In the genomic region with DNA sequence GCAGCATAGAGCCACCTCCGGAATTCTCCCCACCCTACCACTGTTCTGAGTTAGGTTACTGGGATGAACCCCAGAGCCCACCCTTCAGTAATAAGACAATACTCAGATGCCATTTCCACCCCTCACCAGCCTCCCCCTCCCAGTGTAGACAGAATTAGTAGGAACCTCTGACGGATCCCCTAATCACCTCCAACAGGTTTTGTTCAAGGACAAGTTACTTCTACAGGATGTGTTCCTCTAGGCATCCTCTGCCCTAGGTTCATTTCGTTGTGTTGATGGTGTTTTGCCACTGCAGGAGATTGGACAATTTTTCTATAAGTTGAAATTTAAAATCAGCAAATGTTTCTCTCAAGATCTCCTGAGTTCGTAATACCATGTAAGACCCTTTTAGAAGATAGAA, we compare ENCODE assay signal across 17 cellular contexts. TPM values are rescaled to one million over a fixed set of nuclear protein-coding genes. Genes with fewer than 3 reads are reported as not detected.
A peak's percentile ranks its signal among the peaks of the same experiment; 100 is the strongest.
DNase-seq lines count a peak whose midpoint lies in the region; ATAC-seq, FAIRE-seq and TF ChIP-seq lines count a peak whose summit lies in the region.
"Had no signal": no experiment of that assay in that cellular context is flagged by ENCODE, and none has a peak within 500 bp of the region (broad histone marks: within the 10 kb centered on the region; RNA-seq: fewer than 3 reads in every experiment).

No MANE protein-coding gene starts in this region.

- POLR2A ChIA-PET in A549 (lab: Yijun Ruan, JAX), result no interaction called here
- POLR2A ChIA-PET in CD4-positive, alpha-beta memory T cell (lab: Charles Lee; ENCODE audit: partially characterized antibody), result no interaction called here

- TF ChIP-seq POLR2A in A549 (IDR thresholded peaks at IDR 0.05; ENCODE audit: low read length), result no peak

- H3K27ac Mint-ChIP-seq in CD4-positive, alpha-beta memory T cell, result peak overlapping the region in 5 of 7 donors; percentile 1 to 90 (median 44)
- H3K27ac Mint-ChIP-seq in naive B cell, result peak overlapping the region; percentile 99 to 100 (median 100)

- WGBS in A549 (ENCODE audit: missing lambda C conversion rate), result 57% methylated on average over 4 of the region's 4 CpGs

- H3K9me3 Mint-ChIP-seq in CD4-positive, alpha-beta memory T cell, result peaks cover 0 to 3% (median 0%) of the 10 kb centered on the region in 8 donors
- peaks cover 0 to 2% (median 0%) of the 10 kb centered on the region in 7 donors for H3K9me3 Mint-ChIP-seq in naive B cell

- no peak for FAIRE-seq in A549 (lab: Jason Lieb, UNC)
- FAIRE-seq: HTR-8/SVneo had no signal

- TF ChIP-seq CTCF in A549 (IDR thresholded peaks at IDR 0.05), result no peak
- TF ChIP-seq CTCF in SU-DHL-6 (IDR thresholded peaks at IDR 0.05; ENCODE audit: insufficient read depth, low read length, poor library complexity, severe bottlenecking), result no peak

- DNase-seq in A549 (ENCODE audit: low read depth in 1 of 2, low spot score in 1 of 2), result no peak
- DNase-seq in CD4-positive, alpha-beta memory T cell, result no peak
- no peak for DNase-seq in naive B cell
- no peak for DNase-seq in activated CD4-positive, alpha-beta T cell treated with anti-CD3 and anti-CD28 coated beads for 48 hours
- DNase-seq in epidermal melanocyte (ENCODE audit: insufficient read length, low spot score), result no peak
- DNase-seq in activated effector memory CD4-positive, alpha-beta T cell treated with anti-CD3 and anti-CD28 coated beads, Interleukin-2, amount 50 U/mL, for 16 hours, result no peak
- DNase-seq: EL, GM23248, NCI-H1092, NCI-H1694, NCI-H69 had no signal

- H3K79me2 ChIP-seq in SU-DHL-6 (ENCODE audit: insufficient read depth, low read length), result no peaks in the 10 kb centered on the region

- CTCF ChIA-PET in A549 (lab: Yijun Ruan, JAX), result no interaction called here
- CTCF ChIA-PET in CD4-positive, alpha-beta memory T cell (lab: Charles Lee; ENCODE audit: partially characterized antibody), result no interaction called here

- H4K20me1 ChIP-seq in SU-DHL-6 (ENCODE audit: low read depth, low read length), result no peaks in the 10 kb centered on the region

- peaks cover 7 to 18% (median 11%) of the 10 kb centered on the region in 4 donors for H3K4me1 Mint-ChIP-seq in CD4-positive, alpha-beta memory T cell
- peaks cover 66 to 94% (median 84%) of the 10 kb centered on the region in 3 donors for H3K4me1 Mint-ChIP-seq in naive B cell

- no peak for TF ChIP-seq RAD21 in A549 (conservative IDR thresholded peaks at IDR 0.05 in 1 of 2, IDR thresholded peaks at IDR 0.05 in 1 of 2)

- no peaks in the 10 kb centered on the region for H3K27me3 ChIP-seq in CD4-positive, alpha-beta memory T cell (ENCODE audit: insufficient read depth, low read length)
- H3K27me3 ChIP-seq in SU-DHL-6 (ENCODE audit: low read length), result no peaks in the 10 kb centered on the region

- H3K27ac ChIP-seq in A549, result no peak overlapping the region
- H3K27ac ChIP-seq in CD4-positive, alpha-beta memory T cell (ENCODE audit: low read depth, low read length), result no peak overlapping the region
- H3K27ac ChIP-seq in SU-DHL-6 (ENCODE audit: low read depth, low read length), result peak overlapping the region; percentile 87
- H3K27ac ChIP-seq: GM23248, SK-N-MC had no signal

- TF ChIP-seq EP300 in A549 (IDR thresholded peaks at IDR 0.05), result no peak

- H3K4me3 ChIP-seq in A549, result no peak overlapping the region
- H3K4me3 ChIP-seq in CD4-positive, alpha-beta memory T cell (ENCODE audit: low read length in 2 of 2), result no peak overlapping the region
- peak overlapping the region; percentile 20 for H3K4me3 ChIP-seq in SU-DHL-6 (ENCODE audit: insufficient read depth, low read length, poor library complexity, severe bottlenecking)
- H3K4me3 ChIP-seq: GM23248, SK-N-MC had no signal

- H3K36me3 Mint-ChIP-seq in CD4-positive, alpha-beta memory T cell, result no peaks in the 10 kb centered on the region
- peaks cover 0 to 8% of the 10 kb centered on the region in 2 donors for H3K36me3 Mint-ChIP-seq in naive B cell

- H3K9ac ChIP-seq in SU-DHL-6 (ENCODE audit: low read length), result peak overlapping the region; percentile 40
- H3K9ac ChIP-seq: GM23248 had no signal

- H3K36me3 ChIP-seq in CD4-positive, alpha-beta memory T cell (ENCODE audit: insufficient read depth, low read length), result no peaks in the 10 kb centered on the region
- no peaks in the 10 kb centered on the region for H3K36me3 ChIP-seq in SU-DHL-6 (ENCODE audit: low read length)

- H3K4me2 ChIP-seq in A549, result no peak overlapping the region
- H3K4me2 ChIP-seq in SU-DHL-6 (ENCODE audit: low read depth, low read length, poor library complexity, severe bottlenecking), result peak overlapping the region; percentile 59

- intact Hi-C loops in CD4-positive, alpha-beta memory T cell (cut with micrococcal nuclease), result no loop called here

- ATAC-seq in A549, result no peak
- no peak for ATAC-seq in naive B cell (ENCODE audit: low read depth in 2 of 2)
- no peak for ATAC-seq in HG03378 (IDR thresholded peaks at IDR 0.05; ENCODE audit: unreplicated experiment)
- ATAC-seq: HCT116 had no signal

- H3K27me3 Mint-ChIP-seq in CD4-positive, alpha-beta memory T cell, result peaks cover 3 to 5% of the 10 kb centered on the region in 2 donors
- H3K27me3 Mint-ChIP-seq in naive B cell, result no peaks in the 10 kb centered on the region

- H3F3A ChIP-seq in SU-DHL-6 (ENCODE audit: insufficient read depth), result peaks cover 17% of the 10 kb centered on the region

- no peak overlapping the region for H3K4me3 Mint-ChIP-seq in CD4-positive, alpha-beta memory T cell
- peak overlapping the region; percentile 12 to 86 (median 64) for H3K4me3 Mint-ChIP-seq in naive B cell

- H3K9me3 ChIP-seq in A549 (no peaks in the 10 kb centered on the region), SU-DHL-6 (ENCODE audit: insufficient read depth, low read length) (no peaks in the 10 kb centered on the region)
- H3K9me3 ChIP-seq in CD4-positive, alpha-beta memory T cell (ENCODE audit: control insufficient read depth in 1 of 2, low read length in 2 of 2), result no peaks in the 10 kb centered on the region

- no peak overlapping the region for H2AFZ ChIP-seq in SU-DHL-6 (ENCODE audit: low read depth, low read length, severe bottlenecking)
- H2AFZ ChIP-seq: GM23248 had no signal

- H3K9me2 ChIP-seq in SU-DHL-6 (replicated peaks; ENCODE audit: insufficient read depth, low read length), result no peaks in the 10 kb centered on the region

- H3K4me1 ChIP-seq in A549, result no peaks in the 10 kb centered on the region
- peaks cover 17% of the 10 kb centered on the region for H3K4me1 ChIP-seq in CD4-positive, alpha-beta memory T cell (ENCODE audit: insufficient read depth, low read length)

TF ChIP-seq in A549, 52 proteins besides CTCF, POLR2A, EP300 and RAD21:
- TF ChIP-seq RNF2 (IDR thresholded peaks at IDR 0.05; ENCODE audit: borderline replicate concordance, low read depth) (peak; percentile 54; the same call in 1 of the 2 replicates), EHF (CRISPR knock-in tag; IDR thresholded peaks at IDR 0.05) (no peak), ZFP36 (IDR thresholded peaks at IDR 0.05; ENCODE audit: borderline replicate concordance, partially characterized antibody) (no peak), JUN (IDR thresholded peaks at IDR 0.05) (no peak), PHF8 (IDR thresholded peaks at IDR 0.05; ENCODE audit: borderline replicate concordance, low read depth) (no peak)
- TF ChIP-seq, protein P1, sequence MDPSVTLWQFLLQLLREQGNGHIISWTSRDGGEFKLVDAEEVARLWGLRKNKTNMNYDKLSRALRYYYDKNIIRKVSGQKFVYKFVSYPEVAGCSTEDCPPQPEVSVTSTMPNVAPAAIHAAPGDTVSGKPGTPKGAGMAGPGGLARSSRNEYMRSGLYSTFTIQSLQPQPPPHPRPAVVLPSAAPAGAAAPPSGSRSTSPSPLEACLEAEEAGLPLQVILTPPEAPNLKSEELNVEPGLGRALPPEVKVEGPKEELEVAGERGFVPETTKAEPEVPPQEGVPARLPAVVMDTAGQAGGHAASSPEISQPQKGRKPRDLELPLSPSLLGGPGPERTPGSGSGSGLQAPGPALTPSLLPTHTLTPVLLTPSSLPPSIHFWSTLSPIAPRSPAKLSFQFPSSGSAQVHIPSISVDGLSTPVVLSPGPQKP (IDR thresholded peaks at IDR 0.05; ENCODE audit: low read depth, low read length), result no peak
TF ChIP-seq in A549: peak in this region for 1.

RNA-seq across cellular contexts. Expression of a gene that starts 22.8 kb away (rescaled TPM):
- polyA plus RNA-seq in A549 (2011; rRNA removed) (0.93 and 1.2 TPM in 2 replicates), A549 (2017; fragmentation: RNase III; extraction: RNeasy Plus Mini Kit Qiagen cat#74134 plus additional on column Dnase treatment) (0.17 to 0.40 TPM (median 0.17 TPM) in 3 replicates), naive B cell (ENCODE audit: low read depth in 6 of 6) (10 to 100 TPM; 38.3 to 82.2 (median 50.0) TPM)
- 0.08 and 0.16 TPM in 2 replicates for polyA plus RNA-seq in A549 (2012; cell fraction: cytosol; rRNA removed)
- polyA plus RNA-seq in A549 (2012; cell fraction: nucleus; rRNA removed), result 0.10 and 0.11 TPM in 2 replicates
- polyA minus RNA-seq in A549 (2011; rRNA and poly(A)+ RNA removed), result 2.5 and 4.1 TPM in 2 replicates
- 1 to 10 TPM; 2.9 to 3.9 TPM for total RNA-seq in CD4-positive, alpha-beta memory T cell
- 1 to 10 TPM; 1.2 to 2.1 TPM for polyA plus RNA-seq in CD4-positive, alpha-beta memory T cell
- total RNA-seq: M059J had no signal

Comparison
In these comparisons a context has a peak if more than half of its experiments do, and no peak if none do; other contexts are left out.
1. H3K4me3 Mint-ChIP-seq: peak in naive B cell (8 of 8); none in CD4-positive, alpha-beta memory T cell (0 of 8).
2. RNA of a gene that starts 22.8 kb away (polyA plus RNA-seq): 38.3 to 82.2 TPM in naive B cell; 1.2 to 2.1 TPM in CD4-positive, alpha-beta memory T cell and 0.08 to 1.2 TPM in A549; every median in the first group is over 10 times any median in the second.